ENCODE assay signal across 15 cellular contexts in genomic region chr21:34375619-34375972, GRCh38. TPM values are rescaled to one million over a fixed set of nuclear protein-coding genes. Genes with fewer than 3 reads are reported as not detected.
A peak's percentile ranks its signal among the peaks of the same experiment; 100 is the strongest.
DNase-seq lines count a peak whose midpoint lies in the region; ATAC-seq and TF ChIP-seq lines count a peak whose summit lies in the region.
"Not testable (repeated sequence)": the region's sequence is repeated elsewhere in the genome, so short reads cannot be mapped to it uniquely, and the experiment has no call there.
"Had no signal": no experiment of that assay in that cellular context is flagged by ENCODE, and none has a peak within 500 bp of the region (broad histone marks: within the 10 kb centered on the region; RNA-seq: fewer than 3 reads in every experiment).

No MANE protein-coding gene starts in this region.

- H3K4me1 ChIP-seq in heart left ventricle: not testable (repeated sequence)

- not testable (repeated sequence) for H3K4me3 ChIP-seq in heart left ventricle

- ATAC-seq in GM18502 (IDR thresholded peaks at IDR 0.05; ENCODE audit: poor library complexity, unreplicated experiment) (peak; percentile 69), GM19397 (IDR thresholded peaks at IDR 0.05; ENCODE audit: unreplicated experiment) (peak; percentile 65), GM21786 (IDR thresholded peaks at IDR 0.05; ENCODE audit: unreplicated experiment) (peak; percentile 46), HG02981 (IDR thresholded peaks at IDR 0.05; ENCODE audit: unreplicated experiment) (peak; percentile 64), HG03442 (IDR thresholded peaks at IDR 0.05; ENCODE audit: unreplicated experiment) (peak; percentile 53), heart left ventricle (peak; percentile 47 to 75 (median 69)), sciatic nerve (peak; percentile 66)
- ATAC-seq in activated CD8-positive, alpha-beta T cell treated with anti-CD3 and anti-CD28 coated beads for 36 hours: peak; percentile 79

- H3K9me3 Mint-ChIP-seq in activated CD8-positive, alpha-beta T cell treated with anti-CD3 and anti-CD28 coated beads for 36 hours: not testable (repeated sequence)

- not testable (repeated sequence) for H3K36me3 Mint-ChIP-seq in activated CD8-positive, alpha-beta T cell treated with anti-CD3 and anti-CD28 coated beads for 36 hours (ENCODE audit: low read depth)

- not testable (repeated sequence) for H3K27ac ChIP-seq in heart left ventricle

- not testable (repeated sequence) for H3K36me3 ChIP-seq in heart left ventricle

- H3K27me3 ChIP-seq in heart left ventricle: not testable (repeated sequence)

- CTCF ChIA-PET in activated CD8-positive, alpha-beta T cell treated with anti-CD3 and anti-CD28 coated beads for 36 hours (lab: Charles Lee): not testable (repeated sequence)

- H3K4me3 Mint-ChIP-seq in activated CD8-positive, alpha-beta T cell treated with anti-CD3 and anti-CD28 coated beads for 36 hours: not testable (repeated sequence)

- not testable (repeated sequence) for H3K27ac Mint-ChIP-seq in activated CD8-positive, alpha-beta T cell treated with anti-CD3 and anti-CD28 coated beads for 36 hours

- not testable (repeated sequence) for DNase-seq in activated CD8-positive, alpha-beta T cell treated with anti-CD3 and anti-CD28 coated beads for 36 hours; heart left ventricle; sciatic nerve (ENCODE audit: low spot score)

- POLR2A ChIA-PET in activated CD8-positive, alpha-beta T cell treated with anti-CD3 and anti-CD28 coated beads for 36 hours (lab: Charles Lee): not testable (repeated sequence)

- TF ChIP-seq POLR2A in heart left ventricle (IDR thresholded peaks at IDR 0.05): not testable (repeated sequence)

- not testable (repeated sequence) for H3K9me3 ChIP-seq in heart left ventricle

- WGBS in heart left ventricle, 4 donors: no CpG with 5 or more reads among the region's 33 CpGs

- not testable (repeated sequence) for H3K4me1 Mint-ChIP-seq in activated CD8-positive, alpha-beta T cell treated with anti-CD3 and anti-CD28 coated beads for 36 hours (ENCODE audit: low read depth)

- intact Hi-C loops in activated CD8-positive, alpha-beta T cell treated with anti-CD3 and anti-CD28 coated beads for 36 hours (cut with micrococcal nuclease); heart left ventricle (cut with DNase I); sciatic nerve (cut with DNase I): not testable (repeated sequence)

- not testable (repeated sequence) for TF ChIP-seq CTCF in activated CD8-positive, alpha-beta T cell treated with anti-CD3 and anti-CD28 coated beads for 36 hours (IDR thresholded peaks at IDR 0.05); heart left ventricle (IDR thresholded peaks at IDR 0.05)

- not testable (repeated sequence) for H3K27me3 Mint-ChIP-seq in activated CD8-positive, alpha-beta T cell treated with anti-CD3 and anti-CD28 coated beads for 36 hours

RNA-seq across cellular contexts. Expression of gene SMIM11, which starts 0.3 kb away (rescaled TPM):
- total RNA-seq in activated CD8-positive, alpha-beta T cell treated with anti-CD3 and anti-CD28 coated beads for 36 hours: 1 to 10 TPM; 5.2 to 7.5 TPM
- total RNA-seq in heart left ventricle (10 to 100 TPM in 4 of 9 donors, 1 to 10 TPM in 5; 2.3 to 25.8 (median 6.9) TPM), sciatic nerve (29.2 TPM)
- 1 to 10 TPM in 1 of 2 donors, under 1 TPM in 1; 0.91 to 5.0 TPM for polyA plus RNA-seq in heart left ventricle
- total RNA-seq: G401 had no signal

RNA-seq across cellular contexts. Expression of gene KCNE2, which starts 11.8 kb away (rescaled TPM):
- not detected for total RNA-seq in activated CD8-positive, alpha-beta T cell treated with anti-CD3 and anti-CD28 coated beads for 36 hours
- total RNA-seq in heart left ventricle (not detected), sciatic nerve (2.2 TPM)
- under 1 TPM in 1 of 2 donors, not detected in 1; 0.07 TPM for polyA plus RNA-seq in heart left ventricle
- total RNA-seq: Caco-2, epithelial cell of proximal tubule, G401, H9, mucosa of gallbladder, spleen had no signal

RNA-seq across cellular contexts. Expression of gene SMIM34, which starts 48.2 kb away (rescaled TPM):
- total RNA-seq in activated CD8-positive, alpha-beta T cell treated with anti-CD3 and anti-CD28 coated beads for 36 hours: not detected
- total RNA-seq in heart left ventricle (under 1 TPM in 2 of 9 donors, not detected in 7; 0.25 to 0.69 TPM), sciatic nerve (not detected)
- not detected for polyA plus RNA-seq in heart left ventricle
- total RNA-seq: astrocyte, Caco-2, epithelial cell of proximal tubule, H9, mucosa of gallbladder had no signal
- polyA plus RNA-seq: spleen had no signal
